ENCODE assay signal across 29 cellular contexts in genomic region chr1:85616736-85617135, GRCh38. TPM values are rescaled to one million over a fixed set of nuclear protein-coding genes. Genes with fewer than 3 reads are reported as not detected.
"Had no signal": no experiment of that assay in that cellular context is flagged by ENCODE, and none has a peak within 500 bp of the region (broad histone marks: within the 10 kb centered on the region; RNA-seq: fewer than 3 reads in every experiment).

No MANE protein-coding gene starts in this region.

- ATAC-seq: activated CD8-positive, alpha-beta T cell treated with anti-CD3 and anti-CD28 coated beads for 36 hours; activated T-cell treated with anti-CD3 and anti-CD28 coated beads, Interleukin-2, amount 50 U/mL, for 72 hours; activated T-helper 17 cell treated with anti-CD3 and anti-CD28 coated beads, Interleukin-2, amount 50 U/mL, for 72 hours; K562 had no signal

- H3K4me2 ChIP-seq: PC-9 had no signal

- DNase-seq: activated CD4-positive, alpha-beta T cell treated with anti-CD3 and anti-CD28 coated beads, Interleukin-2, amount 10 ng/mL, durations not matched to agents 24 days and 14 days; activated CD4-positive, alpha-beta T cell treated with anti-CD3 and anti-CD28 coated beads, Interleukin-2, amount 50 U/mL, for 4 hours; activated CD8-positive, alpha-beta T cell treated with anti-CD3 and anti-CD28 coated beads for 36 hours; activated effector memory CD4-positive, alpha-beta T cell treated with anti-CD3 and anti-CD28 coated beads, Interleukin-2, amount 50 U/mL, for 16 hours; activated naive CD4-positive, alpha-beta T cell; activated naive CD4-positive, alpha-beta T cell treated with anti-CD3 and anti-CD28 coated beads, Interleukin-2, amount 50 U/mL, for 16 hours; activated naive CD8-positive, alpha-beta T cell treated with anti-CD3 and anti-CD28 coated beads for 36 hours; activated T-cell treated with anti-CD3 and anti-CD28 coated beads, Interleukin-2, amount 50 U/mL, for 1 hour; activated T-cell treated with anti-CD3 and anti-CD28 coated beads, Interleukin-2, amount 50 U/mL, for 72 hours; amniotic stem cell; NCI-H1105; NCI-H1417 treated with DMSO at 0.1 percent for 48 hours; NCI-H187 treated with DMSO at 0.1 percent for 48 hours; NCI-H2081; NCI-H226; NCI-H526; NCI-H748 treated with DMSO at 0.1 percent for 48 hours; NK-92 treated with Interleukin-12 subunit alpha and Interleukin-12 subunit beta, amount 100 ng/mL, for 24 hours; PC-9; Right ventricle myocardium superior; SJCRH30; T1000 had no signal

- H3K27ac ChIP-seq: breast epithelium, PC-9, SJCRH30, SK-N-MC had no signal

- H3K4me1 Mint-ChIP-seq: activated CD4-positive, alpha-beta T cell treated with anti-CD3 and anti-CD28 coated beads, Interleukin-2, amount 10 ng/mL, durations not matched to agents 24 days and 14 days; activated naive CD8-positive, alpha-beta T cell treated with anti-CD3 and anti-CD28 coated beads for 36 hours; activated T-helper 17 cell treated with anti-CD3 and anti-CD28 coated beads, Interleukin-2, amount 50 U/mL, for 72 hours had no signal

- H3K27me3 Mint-ChIP-seq: activated CD8-positive, alpha-beta T cell treated with anti-CD3 and anti-CD28 coated beads for 36 hours; activated naive CD8-positive, alpha-beta T cell treated with anti-CD3 and anti-CD28 coated beads for 36 hours; activated T-helper 17 cell treated with anti-CD3 and anti-CD28 coated beads, Interleukin-2, amount 50 U/mL, for 72 hours had no signal

- H3K36me3 ChIP-seq: breast epithelium, SJCRH30 had no signal

- H2AFZ ChIP-seq: PC-9 had no signal

- H3K4me3 Mint-ChIP-seq: activated CD4-positive, alpha-beta T cell treated with anti-CD3 and anti-CD28 coated beads, Interleukin-2, amount 10 ng/mL, durations not matched to agents 24 days and 14 days; activated CD8-positive, alpha-beta T cell treated with anti-CD3 and anti-CD28 coated beads for 36 hours; activated naive CD8-positive, alpha-beta T cell treated with anti-CD3 and anti-CD28 coated beads for 36 hours; activated T-cell treated with anti-CD3 and anti-CD28 coated beads, Interleukin-2, amount 50 U/mL, for 72 hours; activated T-helper 17 cell treated with anti-CD3 and anti-CD28 coated beads, Interleukin-2, amount 50 U/mL, for 72 hours had no signal

- H3K27me3 ChIP-seq: breast epithelium, SJCRH30 had no signal

- H3K27ac Mint-ChIP-seq: activated CD4-positive, alpha-beta T cell treated with anti-CD3 and anti-CD28 coated beads, Interleukin-2, amount 10 ng/mL, durations not matched to agents 24 days and 14 days; activated CD8-positive, alpha-beta T cell treated with anti-CD3 and anti-CD28 coated beads for 36 hours; activated naive CD8-positive, alpha-beta T cell treated with anti-CD3 and anti-CD28 coated beads for 36 hours; activated T-cell treated with anti-CD3 and anti-CD28 coated beads, Interleukin-2, amount 50 U/mL, for 72 hours; activated T-helper 17 cell treated with anti-CD3 and anti-CD28 coated beads, Interleukin-2, amount 50 U/mL, for 72 hours had no signal

- H3K4me3 ChIP-seq: breast epithelium, K562, PC-9, SJCRH30, SK-N-MC had no signal

RNA-seq across cellular contexts. Expression of gene CCN1, which starts 36.2 kb away (rescaled TPM):
- total RNA-seq: activated CD8-positive, alpha-beta memory T cell treated with anti-CD3 and anti-CD28 coated beads for 36 hours; activated T-helper 17 cell treated with anti-CD3 and anti-CD28 coated beads, Interleukin-2, amount 50 U/mL, for 72 hours; T-helper 1 cell treated with Interleukin-12 subunit alpha and Interleukin-12 subunit beta and Interleukin-4 antibody, amounts not matched to agents 30 ng/mL and 1 ng/mL, for 36 hours; T-helper 2 cell treated with Interferon-gamma antibody and Interleukin-4, amounts not matched to agents 100 ng/mL and 5 ng/mL, for 36 hours had no signal
